7 cellular contexts compared by ENCODE assay signal in genomic region chr19:16342002-16342715, GRCh38. TPM values are rescaled to one million over a fixed set of nuclear protein-coding genes. Genes with fewer than 3 reads are reported as not detected.
A peak's percentile ranks its signal among the peaks of the same experiment; 100 is the strongest.
DNase-seq lines count a peak whose midpoint lies in the region; ATAC-seq and TF ChIP-seq lines count a peak whose summit lies in the region.

No MANE protein-coding gene starts in this region.

- peak overlapping the region; percentile 98 for H3K27ac Mint-ChIP-seq in activated B cell treated with CpG ODN at 0.5 μM for 24 hours

- CTCF ChIA-PET in activated B cell treated with CpG ODN at 0.5 μM for 24 hours (lab: Charles Lee), result interaction anchor here (0.5 to 2.0 kb wide), 14 partner anchors 12 to 99 kb away, joined by 3 to 16 read pairs (median 4); partner anchors contain the start of gene KLF2

- no peaks in the 10 kb centered on the region for H3K27me3 Mint-ChIP-seq in activated B cell treated with CpG ODN at 0.5 μM for 24 hours

- peaks cover 59% of the 10 kb centered on the region for H3K4me1 Mint-ChIP-seq in activated B cell treated with CpG ODN at 0.5 μM for 24 hours

- POLR2A ChIA-PET in activated B cell treated with CpG ODN at 0.5 μM for 24 hours (lab: Charles Lee), result interaction anchor here (0.5 to 10.8 kb wide), 28 partner anchors 9 to 1994 kb away, joined by 3 to 428 read pairs (median 8); partner anchors contain the start of genes HSH2D and KLF2

- intact Hi-C loops in activated B cell treated with CpG ODN at 0.5 μM for 24 hours (cut with micrococcal nuclease), result loop anchor here (1.0 to 2.0 kb wide), 8 partner anchors 12 to 199 kb away; partner anchors contain the start of genes HSH2D and KLF2

- no peaks in the 10 kb centered on the region for H3K9me3 Mint-ChIP-seq in activated B cell treated with CpG ODN at 0.5 μM for 24 hours

- ATAC-seq in GM18873 (IDR thresholded peaks at IDR 0.05; ENCODE audit: low FRiP score, unreplicated experiment), result peak; percentile 64
- peak; percentile 59 for ATAC-seq in HG02885 (IDR thresholded peaks at IDR 0.05; ENCODE audit: poor library complexity, unreplicated experiment)
- peak; percentile 76 for ATAC-seq in activated B cell treated with CpG ODN at 0.5 μM for 24 hours (ENCODE audit: low read depth)

- TF ChIP-seq CTCF in activated B cell treated with CpG ODN at 0.5 μM for 24 hours (IDR thresholded peaks at IDR 0.05), result no peak

- DNase-seq in activated B cell treated with CpG ODN at 0.5 μM for 24 hours, result peak; percentile 59
- peak; percentile 58 for DNase-seq in germinal center (ENCODE audit: low spot score)
- DNase-seq in stimulated activated CD4-positive, alpha-beta T cell treated with anti-CD3 and anti-CD28 coated beads, Interleukin-12 subunit alpha, Interleukin-12 subunit beta, amount 100 ng/mL, for 4 hours, result peak; percentile 36
- no peak for DNase-seq in cortex of kidney (lab: John Stamatoyannopoulos, UW)
- no peak for DNase-seq in OCI-M2 (lab: John Stamatoyannopoulos, UW; ENCODE audit: unreplicated experiment)

- no peaks in the 10 kb centered on the region for H3K36me3 Mint-ChIP-seq in activated B cell treated with CpG ODN at 0.5 μM for 24 hours (ENCODE audit: low read depth)

- H3K4me3 Mint-ChIP-seq in activated B cell treated with CpG ODN at 0.5 μM for 24 hours, result peak overlapping the region; percentile 74

RNA-seq across cellular contexts. Expression of gene KLF2, which starts 17.5 kb away (rescaled TPM):
- 76.8 and 87.6 TPM in 2 replicates for total RNA-seq in activated B cell treated with CpG ODN at 0.5 μM for 24 hours

Comparison
In these comparisons a context has a peak if more than half of its experiments do, and no peak if none do; other contexts are left out.
1. DNase-seq: peak in activated B cell treated with CpG ODN at 0.5 μM for 24 hours (single experiment), germinal center (single experiment) and stimulated activated CD4-positive, alpha-beta T cell treated with anti-CD3 and anti-CD28 coated beads, Interleukin-12 subunit alpha, Interleukin-12 subunit beta, amount 100 ng/mL, for 4 hours (single experiment); none in cortex of kidney (single experiment) and OCI-M2 (single experiment).
2. Peak in every context shown above with its lines, with median percentiles within 50 percentile points of each other: ATAC-seq.